1 cellular context compared by ENCODE assay signal in genomic region chr5:16465544-16466432, GRCh38.
A peak's percentile ranks its signal among the peaks of the same experiment; 100 is the strongest.
TF ChIP-seq lines count a peak whose summit lies in the region.

TSS of gene ZNF622 (minus strand) at chr5:16465800. CDS start at chr5:16465665, 135 bp downstream.

TF ChIP-seq in K562, 482 proteins besides CTCF, POLR2A, EP300 and RAD21 (continued from another document and continues in another):
- TF ChIP-seq PREB (CRISPR knock-in tag; IDR thresholded peaks at IDR 0.05) (no peak), ZNF146 (CRISPR knock-in tag; IDR thresholded peaks at IDR 0.05; ENCODE audit: unreplicated experiment) (no peak), TFAP4 (CRISPR knock-in tag; IDR thresholded peaks at IDR 0.05; ENCODE audit: borderline replicate concordance) (peak; percentile 61; the same call in 1 of the 2 replicates), ZSCAN32 (CRISPR knock-in tag; IDR thresholded peaks at IDR 0.05) (peak; percentile 33; the same call in 1 of the 2 replicates), TCF3 (CRISPR knock-in tag; IDR thresholded peaks at IDR 0.05) (peak; percentile 8; the same call in 1 of the 2 replicates), E2F4 (CRISPR knock-in tag; IDR thresholded peaks at IDR 0.05; ENCODE audit: low read depth) (no peak), FIP1L1 (IDR thresholded peaks at IDR 0.05; ENCODE audit: low read depth, low read length, poor library complexity, severe bottlenecking) (no peak), SRSF1 (IDR thresholded peaks at IDR 0.05; ENCODE audit: low read depth, low read length) (no peak; the same call in 1 of the 2 replicates), ETV1 (tag; conservative IDR thresholded peaks at IDR 0.05; ENCODE audit: low read depth) (peak; percentile 74), FOXJ3 (CRISPR knock-in tag; IDR thresholded peaks at IDR 0.05) (no peak), ZNF324 (CRISPR knock-in tag; IDR thresholded peaks at IDR 0.05) (no peak), XRCC3 (IDR thresholded peaks at IDR 0.05) (no peak), C11orf30 (IDR thresholded peaks at IDR 0.05; ENCODE audit: low read depth) (peak; percentile 93), SPI1 (IDR thresholded peaks at IDR 0.05; ENCODE audit: borderline replicate concordance, low read depth, low read length) (peak; percentile 70), ZNF707 (CRISPR knock-in tag; conservative IDR thresholded peaks at IDR 0.05) (no peak), ZFP1 (CRISPR knock-in tag; IDR thresholded peaks at IDR 0.05) (no peak), RCOR1 (IDR thresholded peaks at IDR 0.05; ENCODE audit: borderline replicate concordance in 1 of 2, low read depth in 2 of 2, low read length in 2 of 2) (peak in 1 of 2 experiments; percentile 58; a peak in 1 of 4 replicates), ZNF717 (CRISPR knock-in tag; IDR thresholded peaks at IDR 0.05) (no peak), YY1 (IDR thresholded peaks at IDR 0.05; ENCODE audit: borderline replicate concordance in 1 of 3, control insufficient read depth in 1 of 3, extremely low read depth in 1 of 3, insufficient read depth in 3 of 3, insufficient read length in 1 of 3, insufficient replicate concordance in 2 of 3, low read depth in 1 of 3, low read length in 2 of 3) (peak in 2 of 3 experiments; percentile 30 to 84), ZNF79 (CRISPR knock-in tag; IDR thresholded peaks at IDR 0.05; ENCODE audit: low read depth) (no peak), THRAP3 (IDR thresholded peaks at IDR 0.05; ENCODE audit: borderline replicate concordance) (no peak), DNMT1 (IDR thresholded peaks at IDR 0.05) (no peak), UBTF (IDR thresholded peaks at IDR 0.05; ENCODE audit: borderline replicate concordance in 1 of 2, low read depth in 2 of 2, low read length in 2 of 2) (peak; percentile 74 to 81), ZNF318 (IDR thresholded peaks at IDR 0.05; ENCODE audit: borderline replicate concordance in 1 of 2, low read depth in 1 of 2) (no peak), U2AF1 (optimal IDR thresholded peaks at IDR 0.05; ENCODE audit: low read depth, low read length) (no peak), ETV5 (CRISPR knock-in tag; IDR thresholded peaks at IDR 0.05; ENCODE audit: low read depth) (peak; percentile 77), DACH1 (IDR thresholded peaks at IDR 0.05; ENCODE audit: partially characterized antibody) (no peak), HNRNPH1 (optimal IDR thresholded peaks at IDR 0.05; ENCODE audit: low read depth, low read length) (no peak), TRIM28 (IDR thresholded peaks at IDR 0.05) (no peak), MEIS2 (IDR thresholded peaks at IDR 0.05; ENCODE audit: partially characterized antibody) (peak; percentile 57), E2F5 (CRISPR knock-in tag; IDR thresholded peaks at IDR 0.05) (peak; percentile 74; the same call in 1 of the 2 replicates), ATF6 (CRISPR knock-in tag; IDR thresholded peaks at IDR 0.05) (0 out of 2 replicates have a peak, but pooled peaks have one; percentile 5), ZNF121 (CRISPR knock-in tag; conservative IDR thresholded peaks at IDR 0.05) (no peak), EHMT2 (IDR thresholded peaks at IDR 0.05) (no peak), CREB3 (tag; conservative IDR thresholded peaks at IDR 0.05; ENCODE audit: low read depth) (no peak), ZFP36 (IDR thresholded peaks at IDR 0.05; ENCODE audit: low read depth, low read length, partially characterized antibody) (no peak), DPF2 (IDR thresholded peaks at IDR 0.05) (no peak), HCFC1 (IDR thresholded peaks at IDR 0.05; ENCODE audit: low read depth, low read length) (peak; percentile 80), SIN3B (IDR thresholded peaks at IDR 0.05; ENCODE audit: low read depth) (peak; percentile 87), KLF6 (CRISPR knock-in tag; IDR thresholded peaks at IDR 0.05; ENCODE audit: borderline replicate concordance) (no peak), CEBPB (tag; IDR thresholded peaks at IDR 0.05) (no peak), CREB3L1 (IDR thresholded peaks at IDR 0.05; ENCODE audit: borderline replicate concordance, low read depth) (peak; percentile 46; the same call in 1 of the 2 replicates)
